14 cellular contexts compared by ENCODE assay signal in genomic region chr1:93705897-93706500, GRCh38. TPM values are rescaled to one million over a fixed set of nuclear protein-coding genes. Genes with fewer than 3 reads are reported as not detected.
A peak's percentile ranks its signal among the peaks of the same experiment; 100 is the strongest.
DNase-seq lines count a peak whose midpoint lies in the region; ATAC-seq and TF ChIP-seq lines count a peak whose summit lies in the region.
"Had no signal": no experiment of that assay in that cellular context is flagged by ENCODE, and none has a peak within 500 bp of the region (broad histone marks: within the 10 kb centered on the region; RNA-seq: fewer than 3 reads in every experiment).

No MANE protein-coding gene starts in this region.

- no peak overlapping the region for H3K18ac ChIP-seq in trophoblast cell (ENCODE audit: low read length)

- H4K12ac ChIP-seq in trophoblast cell (ENCODE audit: low read depth, low read length) = no peak overlapping the region

- no peak overlapping the region for H4K8ac ChIP-seq in trophoblast cell (ENCODE audit: low read depth, low read length)

- intact Hi-C loops in testis (cut with DNase I; ENCODE audit: low total_unique reads) = no loop called here

- TF ChIP-seq CTCF in astrocyte of the spinal cord (IDR thresholded peaks at IDR 0.05; ENCODE audit: low read depth, low read length) = no peak
- TF ChIP-seq CTCF in testis (IDR thresholded peaks at IDR 0.05) = no peak

- H3K4me3 ChIP-seq in astrocyte of the spinal cord (ENCODE audit: low read depth, low read length) (no peak overlapping the region), trophoblast cell (ENCODE audit: low read depth, low read length) (no peak overlapping the region), testis (no peak overlapping the region)

- H2BK12ac ChIP-seq in trophoblast cell (ENCODE audit: low read length) = peak overlapping the region; percentile 8

- no peaks in the 10 kb centered on the region for H3K36me3 ChIP-seq in trophoblast cell (ENCODE audit: control insufficient read depth in 1 of 2, insufficient read depth in 2 of 2, low read length in 2 of 2)
- no peaks in the 10 kb centered on the region for H3K36me3 ChIP-seq in testis (ENCODE audit: low read depth, missing control alignments)

- WGBS in trophoblast cell (ENCODE audit: extremely low coverage, insufficient coverage, insufficient read length) = no CpG with 5 or more reads among the region's 2 CpGs
- 90 to 93% methylated on average over 2 of the region's 2 CpGs for WGBS in testis, 2 donors

- DNase-seq in NCI-H510A treated with DMSO at 0.1 percent for 48 hours (lab: John Stamatoyannopoulos, UW) = peak; percentile 47
- no peak for DNase-seq in NCI-H510A (lab: John Stamatoyannopoulos, UW)
- peak; percentile 17 for DNase-seq in KBM-7
- peak; percentile 17 for DNase-seq in astrocyte of the spinal cord (ENCODE audit: low read depth, low spot score)
- DNase-seq in trophoblast cell = no peak
- DNase-seq in HCEC 1CT = no peak
- no peak for DNase-seq in testis
- DNase-seq: activated CD4-positive, alpha-beta T cell treated with anti-CD3 and anti-CD28 coated beads for 36 hours; NCI-H2081 treated with DMSO at 0.1 percent for 48 hours; NCI-H774; nephron progenitor cell; SHP77; stimulated activated CD4-positive, alpha-beta T cell treated with anti-CD3 and anti-CD28 coated beads, Interleukin-15, amount 100 ng/mL, for 24 hours had no signal

- no peak overlapping the region for H3K23ac ChIP-seq in trophoblast cell (ENCODE audit: low read length)

- H3K4me1 ChIP-seq in trophoblast cell (ENCODE audit: control insufficient read depth in 1 of 2, insufficient read depth in 2 of 2, low read length in 2 of 2) (peaks cover 25 to 35% of the 10 kb centered on the region in 2 experiments), testis (peaks cover 37% of the 10 kb centered on the region)

- no peak overlapping the region for H2BK5ac ChIP-seq in trophoblast cell (ENCODE audit: low read depth, low read length, poor library complexity)

- H2BK120ac ChIP-seq in trophoblast cell (ENCODE audit: insufficient read depth, low read length, poor library complexity) = no peak overlapping the region

- no peak for TF ChIP-seq POLR2A in testis (IDR thresholded peaks at IDR 0.05)

- no peak for ATAC-seq in HG03457 (IDR thresholded peaks at IDR 0.05; ENCODE audit: unreplicated experiment)
- ATAC-seq: activated CD4-positive, alpha-beta T cell treated with anti-CD3 and anti-CD28 coated beads for 36 hours had no signal

- no peak overlapping the region for H3K9ac ChIP-seq in trophoblast cell (ENCODE audit: low read length)

- H3K4me2 ChIP-seq in trophoblast cell (ENCODE audit: low read length) = no peak overlapping the region

- peaks cover 7% of the 10 kb centered on the region for H3K79me2 ChIP-seq in trophoblast cell (ENCODE audit: control insufficient read depth, insufficient read depth, low read length, poor library complexity)

- H3K27me3 ChIP-seq in trophoblast cell (ENCODE audit: insufficient read depth, low read length) (no peaks in the 10 kb centered on the region), testis (no peaks in the 10 kb centered on the region)

- in situ Hi-C loops in KBM-7 (cut with MboI; ENCODE audit: low pct_unique_long_range_greater_than_20kb, low sequenced_read_pairs) = no loop called here
- in situ Hi-C loops in astrocyte of the spinal cord (cut with HindIII; ENCODE audit: low sequenced_read_pairs) = no loop called here

- H3K27ac ChIP-seq in trophoblast cell (ENCODE audit: low read depth, low read length) = no peak overlapping the region
- H3K27ac ChIP-seq in testis = no peak overlapping the region

- no peaks in the 10 kb centered on the region for H3K9me3 ChIP-seq in trophoblast cell (ENCODE audit: insufficient read depth, low read depth, low read length)
- no peaks in the 10 kb centered on the region for H3K9me3 ChIP-seq in testis

- no peak overlapping the region for H2AK5ac ChIP-seq in trophoblast cell (ENCODE audit: low read length)

- H3K14ac ChIP-seq in trophoblast cell (ENCODE audit: low read length) = no peak overlapping the region

- H2AFZ ChIP-seq in trophoblast cell (ENCODE audit: insufficient read depth, low read length, poor library complexity) = no peak overlapping the region

- no peak overlapping the region for H3K4ac ChIP-seq in trophoblast cell (ENCODE audit: low read depth, low read length)

- H4K91ac ChIP-seq in trophoblast cell (ENCODE audit: low read depth, low read length) = peak overlapping the region; percentile 19

- peaks cover 18% of the 10 kb centered on the region for H3K79me1 ChIP-seq in trophoblast cell (ENCODE audit: low read length)

RNA-seq across cellular contexts. Expression of gene BCAR3, which starts 24.4 kb away (rescaled TPM):
- 28.1 and 29.7 TPM in 2 replicates for polyA plus RNA-seq in trophoblast cell (2013)
- 10 to 100 TPM; 42.9 to 55.9 TPM for total RNA-seq in testis
- 23.2 TPM for polyA plus RNA-seq in testis (ENCODE audit: insufficient read depth, low read depth, low replicate concordance)

Comparison
In these comparisons a context has a peak if more than half of its experiments do, and no peak if none do; other contexts are left out.
1. DNase-seq: peak in NCI-H510A treated with DMSO at 0.1 percent for 48 hours (single experiment), KBM-7 (single experiment) and astrocyte of the spinal cord (single experiment); none in NCI-H510A (single experiment), trophoblast cell (0 of 2), HCEC 1CT (single experiment) and testis (single experiment).